20 cellular contexts compared by ENCODE assay signal in genomic region chr17:56700919-56701420, GRCh38.
DNase-seq lines count a peak whose midpoint lies in the region; ATAC-seq and TF ChIP-seq lines count a peak whose summit lies in the region.
"Had no signal": no experiment of that assay in that cellular context is flagged by ENCODE, and none has a peak within 500 bp of the region (broad histone marks: within the 10 kb centered on the region; RNA-seq: fewer than 3 reads in every experiment).

No MANE protein-coding gene starts in this region.

- no peaks in the 10 kb centered on the region for H3K36me3 Mint-ChIP-seq in nephron progenitor cell (ENCODE audit: low read depth)
- no peaks in the 10 kb centered on the region for H3K36me3 Mint-ChIP-seq in activated T-cell treated with anti-CD3 and anti-CD28 coated beads, Interleukin-2, amount 50 U/mL, for 4 hours (ENCODE audit: insufficient read depth)
- H3K36me3 Mint-ChIP-seq: CD4-positive, CD25-positive, alpha-beta regulatory T cell had no signal

- H3K36me3 ChIP-seq in Panc1 (ENCODE audit: control insufficient read depth, insufficient read depth, low read length), result no peaks in the 10 kb centered on the region
- H3K36me3 ChIP-seq in neuronal stem cell (replicated peaks in 1 of 2; ENCODE audit: control insufficient read depth in 2 of 2, insufficient read depth in 2 of 2, low read length in 2 of 2), result no peaks in the 10 kb centered on the region
- H3K36me3 ChIP-seq in prostate gland, result no peaks in the 10 kb centered on the region
- H3K36me3 ChIP-seq: BE2C had no signal

- H3K18ac ChIP-seq in neuronal stem cell (ENCODE audit: low read length), result peak overlapping the region; percentile 59

- H3K9ac ChIP-seq in neuronal stem cell (ENCODE audit: low read depth, low read length, poor library complexity), result no peak overlapping the region
- H3K9ac ChIP-seq: GM23248 had no signal

- H4K8ac ChIP-seq in neuronal stem cell (ENCODE audit: low read depth, low read length), result no peak overlapping the region

- no peak for ATAC-seq in Panc1
- no peak for ATAC-seq in activated T-cell treated with anti-CD3 and anti-CD28 coated beads, Interleukin-2, amount 50 U/mL, for 4 hours
- ATAC-seq: GM12878, Right ventricle myocardium inferior had no signal

- intact Hi-C loops in Panc1 (cut with micrococcal nuclease; ENCODE audit: unreplicated experiment), result no loop called here
- intact Hi-C loops in prostate gland (cut with DNase I), result no loop called here

- H3K4ac ChIP-seq in neuronal stem cell (ENCODE audit: low read length), result no peak overlapping the region

- no peaks in the 10 kb centered on the region for H3K79me1 ChIP-seq in neuronal stem cell (ENCODE audit: low read depth, low read length)

- DNase-seq in DMS 273 (lab: John Stamatoyannopoulos, UW; ENCODE audit: unreplicated experiment) (peak; percentile 25), DMS 273 treated with DMSO at 0.1 percent for 48 hours (lab: John Stamatoyannopoulos, UW) (no peak), Panc1 (ENCODE audit: low read depth, low spot score) (no peak), fibroblast of villous mesenchyme (ENCODE audit: low read depth) (peak; percentile 54), neuronal stem cell (ENCODE audit: low spot score) (no peak), nephron progenitor cell (no peak), prostate gland (ENCODE audit: low spot score) (no peak)
- no peak for DNase-seq in activated T-cell treated with anti-CD3 and anti-CD28 coated beads, Interleukin-2, amount 50 U/mL, for 4 hours
- DNase-seq: BE2C; CD4-positive, CD25-positive, alpha-beta regulatory T cell; COR-L47; GM23248; KBM-7; NCI-H1105; NCI-H2081; NCI-H510A; NCI-H774 had no signal

- H3K4me1 ChIP-seq in Panc1 (ENCODE audit: control insufficient read depth, insufficient read depth, low read length) (peaks cover 24% of the 10 kb centered on the region), neuronal stem cell (ENCODE audit: control insufficient read depth in 2 of 2, insufficient read depth in 1 of 2, low read depth in 1 of 2, low read length in 2 of 2) (peaks cover 0 to 10% of the 10 kb centered on the region in 2 donors), prostate gland (replicated peaks) (no peaks in the 10 kb centered on the region)
- H3K4me1 ChIP-seq: BE2C had no signal

- no peaks in the 10 kb centered on the region for H3K9me3 ChIP-seq in Panc1 (ENCODE audit: control insufficient read depth, insufficient read depth, low read depth, low read length)
- H3K9me3 ChIP-seq in neuronal stem cell (replicated peaks in 1 of 2; ENCODE audit: control insufficient read depth in 2 of 2, insufficient read depth in 1 of 2, low read depth in 1 of 2, low read length in 2 of 2), result no peaks in the 10 kb centered on the region
- H3K9me3 ChIP-seq in prostate gland, result no peaks in the 10 kb centered on the region
- H3K9me3 ChIP-seq: BE2C had no signal

- H2AK5ac ChIP-seq in neuronal stem cell (ENCODE audit: low read depth, low read length), result no peak overlapping the region

- in situ Hi-C loops in Panc1 (cut with HindIII; ENCODE audit: low pct_unique_long_range_greater_than_20kb, low sequenced_read_pairs), result no loop called here

- H2BK5ac ChIP-seq in neuronal stem cell (ENCODE audit: low read length), result no peak overlapping the region

- no peak overlapping the region for H2BK12ac ChIP-seq in neuronal stem cell (ENCODE audit: low read length)

- H2AFZ ChIP-seq in neuronal stem cell (ENCODE audit: low read length), result no peak overlapping the region
- H2AFZ ChIP-seq: GM23248 had no signal

- H2BK15ac ChIP-seq in neuronal stem cell (ENCODE audit: low read length), result no peak overlapping the region

- no peaks in the 10 kb centered on the region for H3K9me3 Mint-ChIP-seq in nephron progenitor cell
- no peaks in the 10 kb centered on the region for H3K9me3 Mint-ChIP-seq in activated T-cell treated with anti-CD3 and anti-CD28 coated beads, Interleukin-2, amount 50 U/mL, for 4 hours

- H3K27me3 ChIP-seq in Panc1 (ENCODE audit: control insufficient read depth, insufficient read depth, low read length), result no peaks in the 10 kb centered on the region
- peaks cover 0 to 7% (median 0%) of the 10 kb centered on the region in 3 experiments for H3K27me3 ChIP-seq in neuronal stem cell (ENCODE audit: control insufficient read depth in 3 of 3, insufficient read depth in 3 of 3, low read depth in 1 of 3, low read length in 3 of 3)
- H3K27me3 ChIP-seq in prostate gland (replicated peaks; ENCODE audit: insufficient read depth), result peaks cover 2% of the 10 kb centered on the region
- H3K27me3 ChIP-seq: BE2C had no signal

- H3K4me3 ChIP-seq in Panc1 (ENCODE audit: low read depth in 2 of 2, low read length in 2 of 2) (no peak overlapping the region), fibroblast of villous mesenchyme (ENCODE audit: low read depth, low read length) (no peak overlapping the region), neuronal stem cell (ENCODE audit: low read length in 2 of 2) (no peak overlapping the region), prostate gland (no peak overlapping the region)
- H3K4me3 ChIP-seq: GM12878, GM23248 had no signal

- no TSS peak for BruUV-seq in Panc1 (replicated peaks; lab: Mats Ljungman, UMichigan)

- H2BK120ac ChIP-seq in neuronal stem cell (ENCODE audit: low read depth, low read length), result no peak overlapping the region

- no peak overlapping the region for H3K4me2 ChIP-seq in neuronal stem cell (ENCODE audit: insufficient read depth, low read length, poor library complexity, severe bottlenecking)

- no peak for TF ChIP-seq CTCF in Panc1 (IDR thresholded peaks at IDR 0.05)
- no peak for TF ChIP-seq CTCF in fibroblast of villous mesenchyme (IDR thresholded peaks at IDR 0.05; ENCODE audit: insufficient read depth, low read depth, low read length)
- TF ChIP-seq CTCF in nephron progenitor cell (IDR thresholded peaks at IDR 0.05), result no peak
- no peak for TF ChIP-seq CTCF in prostate gland (IDR thresholded peaks at IDR 0.05)

- no peak overlapping the region for H3K14ac ChIP-seq in neuronal stem cell (ENCODE audit: low read length)

- no peak overlapping the region for H3K27ac Mint-ChIP-seq in nephron progenitor cell
- H3K27ac Mint-ChIP-seq: CD4-positive, CD25-positive, alpha-beta regulatory T cell had no signal

- peaks cover 27% of the 10 kb centered on the region for H3K4me1 Mint-ChIP-seq in nephron progenitor cell
- no peaks in the 10 kb centered on the region for H3K4me1 Mint-ChIP-seq in activated T-cell treated with anti-CD3 and anti-CD28 coated beads, Interleukin-2, amount 50 U/mL, for 4 hours (ENCODE audit: low read depth)

- H3K23ac ChIP-seq in neuronal stem cell (ENCODE audit: low read depth, low read length, poor library complexity), result no peak overlapping the region

- H3K27me3 Mint-ChIP-seq in nephron progenitor cell (ENCODE audit: low read depth, poor library complexity), result peaks cover 19% of the 10 kb centered on the region
- peaks cover 14% of the 10 kb centered on the region for H3K27me3 Mint-ChIP-seq in activated T-cell treated with anti-CD3 and anti-CD28 coated beads, Interleukin-2, amount 50 U/mL, for 4 hours (ENCODE audit: low read depth)

- POLR2A ChIA-PET in Panc1 (lab: Charles Lee), result interaction anchor here (0.5 kb wide), 1 partner anchor 1553 kb away, joined by 3 read pairs; no protein-coding TSS in a partner anchor

- WGBS in neuronal stem cell (ENCODE audit: extremely low coverage in 2 of 2, insufficient read length in 2 of 2, insufficient replicate concordance in 1 of 2), 2 donors, result no CpG with 5 or more reads among the region's 7 CpGs
- 73% methylated on average over 7 of the region's 7 CpGs for WGBS in prostate gland

- H3K4me3 Mint-ChIP-seq in nephron progenitor cell, result no peak overlapping the region
- H3K4me3 Mint-ChIP-seq in activated T-cell treated with anti-CD3 and anti-CD28 coated beads, Interleukin-2, amount 50 U/mL, for 4 hours, result no peak overlapping the region
- H3K4me3 Mint-ChIP-seq: CD4-positive, CD25-positive, alpha-beta regulatory T cell had no signal

- no peak overlapping the region for H4K91ac ChIP-seq in neuronal stem cell (ENCODE audit: low read depth, low read length, poor library complexity)

- CTCF ChIA-PET in Panc1 (lab: Charles Lee), result no interaction called here

- no peak for TF ChIP-seq POLR2A in prostate gland (IDR thresholded peaks at IDR 0.05)

- H3K27ac ChIP-seq in Panc1 (ENCODE audit: low read length) (peak overlapping the region; percentile 14; the same call in 1 of the 2 replicates), neuronal stem cell (replicated peaks; ENCODE audit: low read length) (no peak overlapping the region), prostate gland (no peak overlapping the region)
- H3K27ac ChIP-seq: 22Rv1, GM23248 had no signal

Comparison
In these comparisons a context has a peak if more than half of its experiments do, and no peak if none do; other contexts are left out.
1. DNase-seq: peak in DMS 273 (single experiment) and fibroblast of villous mesenchyme (single experiment); none in DMS 273 treated with DMSO at 0.1 percent for 48 hours (single experiment), Panc1 (single experiment), neuronal stem cell (single experiment), nephron progenitor cell (single experiment), activated T-cell treated with anti-CD3 and anti-CD28 coated beads, Interleukin-2, amount 50 U/mL, for 4 hours (single experiment) and prostate gland (single experiment).